15 cellular contexts compared by ENCODE assay signal in genomic region chr7:92177362-92177761, GRCh38. TPM values are rescaled to one million over a fixed set of nuclear protein-coding genes. Genes with fewer than 3 reads are reported as not detected.
DNase-seq lines count a peak whose midpoint lies in the region; ATAC-seq and TF ChIP-seq lines count a peak whose summit lies in the region.
"Had no signal": no experiment of that assay in that cellular context is flagged by ENCODE, and none has a peak within 500 bp of the region (broad histone marks: within the 10 kb centered on the region; RNA-seq: fewer than 3 reads in every experiment).

No MANE protein-coding gene starts in this region.

- peaks cover 0 to 7% (median 3%) of the 10 kb centered on the region in 4 donors for H3K4me1 ChIP-seq in tibial nerve
- H3K4me1 ChIP-seq: Caco-2 had no signal

- no peak for TF ChIP-seq EP300 in tibial nerve (IDR thresholded peaks at IDR 0.05)

- POLR2A ChIA-PET in HEK293T (lab: Yijun Ruan, JAX) = interaction anchor here (0.7 to 0.9 kb wide), 3 partner anchors 42 to 270 kb away, joined by 4 read pairs; partner anchors contain the start of genes ANKIB1, GATAD1 and KRIT1

- ATAC-seq in activated CD4-positive, CD25-positive, alpha-beta regulatory T cell treated with anti-CD3 and anti-CD28 coated beads, Interleukin-2, amount 50 U/mL, for 24 hours = no peak
- ATAC-seq: activated CD4-positive, alpha-beta T cell treated with anti-CD3 and anti-CD28 coated beads for 36 hours; left lobe of liver; natural killer cell treated with Interleukin-12 subunit alpha and Interleukin-12 subunit beta and Interleukin-15 and Interleukin-18, amount 100 ng/mL, for 72 hours had no signal

- DNase-seq in HEK293T (ENCODE audit: extremely low spot score) (peak; percentile 12), NOMO-1 treated with dmso at 0.1 percent for 144 hours (lab: John Stamatoyannopoulos, UW; ENCODE audit: unreplicated experiment) (peak; percentile 17), fibroblast of mammary gland (ENCODE audit: low read depth) (peak; percentile 42), renal cortical epithelial cell (ENCODE audit: low read depth) (peak; percentile 45), tibial nerve (ENCODE audit: low spot score in 2 of 2) (no peak)
- no peak for DNase-seq in activated naive CD4-positive, alpha-beta T cell treated with Interleukin-2 at 50 U/mL for 16 hours
- DNase-seq: activated CD4-positive, alpha-beta T cell treated with anti-CD3 and anti-CD28 coated beads for 36 hours; Caco-2; esophagus squamous epithelium; NCI-H526 had no signal

- TF ChIP-seq POLR2A in tibial nerve (IDR thresholded peaks at IDR 0.05) = no peak

- H3K27ac ChIP-seq in tibial nerve = no peak overlapping the region
- H3K27ac ChIP-seq: esophagus squamous epithelium, suprapubic skin had no signal

- H3K4me3 ChIP-seq in fibroblast of mammary gland (ENCODE audit: control insufficient read depth, low read depth, low read length) = no peak overlapping the region
- no peak overlapping the region for H3K4me3 ChIP-seq in tibial nerve
- H3K4me3 ChIP-seq: esophagus squamous epithelium, smooth muscle cell, suprapubic skin had no signal

- no peaks in the 10 kb centered on the region for H3K27me3 ChIP-seq in tibial nerve
- H3K27me3 ChIP-seq: esophagus squamous epithelium, suprapubic skin had no signal

- H3K36me3 ChIP-seq in tibial nerve = no peaks in the 10 kb centered on the region
- H3K36me3 ChIP-seq: esophagus squamous epithelium, suprapubic skin had no signal

- CTCF ChIA-PET in HEK293T (lab: Yijun Ruan, JAX) = interaction anchor here (1.0 kb wide), 1 partner anchor 69 kb away, joined by 3 read pairs; the partner anchor contains the start of genes ANKIB1 and KRIT1

- TF ChIP-seq CTCF in fibroblast of mammary gland (conservative IDR thresholded peaks at IDR 0.05; ENCODE audit: control insufficient read depth, insufficient read depth, low read depth, low read length) = no peak
- no peak for TF ChIP-seq CTCF in tibial nerve (IDR thresholded peaks at IDR 0.05)

- no peaks in the 10 kb centered on the region for H3K9me3 ChIP-seq in tibial nerve
- H3K9me3 ChIP-seq: Caco-2, esophagus squamous epithelium, suprapubic skin had no signal

TF ChIP-seq in HEK293T, 16 proteins besides CTCF, POLR2A, EP300 and RAD21:
- TF ChIP-seq PKNOX1 (IDR thresholded peaks at IDR 0.05) (peak; percentile 93), FOXK2 (IDR thresholded peaks at IDR 0.05) (no peak), L3MBTL2 (conservative IDR thresholded peaks at IDR 0.05) (no peak)

RNA-seq across cellular contexts. Expression of gene LRRD1, which starts 1.6 kb away (rescaled TPM):
- total RNA-seq in renal cortical epithelial cell = 0.05 TPM in 1 of 2 replicates, not detected in the other
- under 1 TPM in 3 of 4 donors, not detected in 1; 0.39 to 0.44 (median 0.42) TPM for total RNA-seq in tibial nerve
- total RNA-seq: activated CD4-positive, alpha-beta T cell treated with anti-CD3 and anti-CD28 coated beads for 36 hours; Caco-2; esophagus squamous epithelium; left lobe of liver; natural killer cell treated with Interleukin-12 subunit alpha and Interleukin-12 subunit beta and Interleukin-15 and Interleukin-18, amount 100 ng/mL, for 72 hours had no signal

RNA-seq across cellular contexts. Expression of gene CYP51A1, which starts 43.1 kb away (rescaled TPM):
- total RNA-seq in renal cortical epithelial cell (123 and 425 TPM in 2 replicates), tibial nerve (10 to 100 TPM; 46.7 to 58.8 (median 52.2) TPM)

Comparison
In these comparisons a context has a peak if more than half of its experiments do, and no peak if none do; other contexts are left out.
1. DNase-seq: peak in HEK293T (single experiment), NOMO-1 treated with dmso at 0.1 percent for 144 hours (single experiment), fibroblast of mammary gland (single experiment) and renal cortical epithelial cell (single experiment); none in tibial nerve (0 of 2) and activated naive CD4-positive, alpha-beta T cell treated with Interleukin-2 at 50 U/mL for 16 hours (single experiment).